Comparison of ENCODE assay signal across 1 cellular context in genomic region chr9:133417541-133418461, GRCh38.
TF ChIP-seq lines count a peak whose summit lies in the region.

A gene with protein sequence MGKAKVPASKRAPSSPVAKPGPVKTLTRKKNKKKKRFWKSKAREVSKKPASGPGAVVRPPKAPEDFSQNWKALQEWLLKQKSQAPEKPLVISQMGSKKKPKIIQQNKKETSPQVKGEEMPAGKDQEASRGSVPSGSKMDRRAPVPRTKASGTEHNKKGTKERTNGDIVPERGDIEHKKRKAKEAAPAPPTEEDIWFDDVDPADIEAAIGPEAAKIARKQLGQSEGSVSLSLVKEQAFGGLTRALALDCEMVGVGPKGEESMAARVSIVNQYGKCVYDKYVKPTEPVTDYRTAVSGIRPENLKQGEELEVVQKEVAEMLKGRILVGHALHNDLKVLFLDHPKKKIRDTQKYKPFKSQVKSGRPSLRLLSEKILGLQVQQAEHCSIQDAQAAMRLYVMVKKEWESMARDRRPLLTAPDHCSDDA (minus strand): TSS chr9:133418010. CDS start chr9:133417844, 166 bp downstream.

TF ChIP-seq in HepG2, 621 proteins besides CTCF, POLR2A, EP300 and RAD21 (continued from another document and continues in another):
- TF ChIP-seq, protein P1, sequence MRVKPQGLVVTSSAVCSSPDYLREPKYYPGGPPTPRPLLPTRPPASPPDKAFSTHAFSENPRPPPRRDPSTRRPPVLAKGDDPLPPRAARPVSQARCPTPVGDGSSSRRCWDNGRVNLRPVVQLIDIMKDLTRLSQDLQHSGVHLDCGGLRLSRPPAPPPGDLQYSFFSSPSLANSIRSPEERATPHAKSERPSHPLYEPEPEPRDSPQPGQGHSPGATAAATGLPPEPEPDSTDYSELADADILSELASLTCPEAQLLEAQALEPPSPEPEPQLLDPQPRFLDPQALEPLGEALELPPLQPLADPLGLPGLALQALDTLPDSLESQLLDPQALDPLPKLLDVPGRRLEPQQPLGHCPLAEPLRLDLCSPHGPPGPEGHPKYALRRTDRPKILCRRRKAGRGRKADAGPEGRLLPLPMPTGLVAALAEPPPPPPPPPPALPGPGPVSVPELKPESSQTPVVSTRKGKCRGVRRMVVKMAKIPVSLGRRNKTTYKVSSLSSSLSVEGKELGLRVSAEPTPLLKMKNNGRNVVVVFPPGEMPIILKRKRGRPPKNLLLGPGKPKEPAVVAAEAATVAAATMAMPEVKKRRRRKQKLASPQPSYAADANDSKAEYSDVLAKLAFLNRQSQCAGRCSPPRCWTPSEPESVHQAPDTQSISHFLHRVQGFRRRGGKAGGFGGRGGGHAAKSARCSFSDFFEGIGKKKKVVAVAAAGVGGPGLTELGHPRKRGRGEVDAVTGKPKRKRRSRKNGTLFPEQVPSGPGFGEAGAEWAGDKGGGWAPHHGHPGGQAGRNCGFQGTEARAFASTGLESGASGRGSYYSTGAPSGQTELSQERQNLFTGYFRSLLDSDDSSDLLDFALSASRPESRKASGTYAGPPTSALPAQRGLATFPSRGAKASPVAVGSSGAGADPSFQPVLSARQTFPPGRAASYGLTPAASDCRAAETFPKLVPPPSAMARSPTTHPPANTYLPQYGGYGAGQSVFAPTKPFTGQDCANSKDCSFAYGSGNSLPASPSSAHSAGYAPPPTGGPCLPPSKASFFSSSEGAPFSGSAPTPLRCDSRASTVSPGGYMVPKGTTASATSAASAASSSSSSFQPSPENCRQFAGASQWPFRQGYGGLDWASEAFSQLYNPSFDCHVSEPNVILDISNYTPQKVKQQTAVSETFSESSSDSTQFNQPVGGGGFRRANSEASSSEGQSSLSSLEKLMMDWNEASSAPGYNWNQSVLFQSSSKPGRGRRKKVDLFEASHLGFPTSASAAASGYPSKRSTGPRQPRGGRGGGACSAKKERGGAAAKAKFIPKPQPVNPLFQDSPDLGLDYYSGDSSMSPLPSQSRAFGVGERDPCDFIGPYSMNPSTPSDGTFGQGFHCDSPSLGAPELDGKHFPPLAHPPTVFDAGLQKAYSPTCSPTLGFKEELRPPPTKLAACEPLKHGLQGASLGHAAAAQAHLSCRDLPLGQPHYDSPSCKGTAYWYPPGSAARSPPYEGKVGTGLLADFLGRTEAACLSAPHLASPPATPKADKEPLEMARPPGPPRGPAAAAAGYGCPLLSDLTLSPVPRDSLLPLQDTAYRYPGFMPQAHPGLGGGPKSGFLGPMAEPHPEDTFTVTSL (CRISPR knock-in tag; IDR thresholded peaks at IDR 0.05; ENCODE audit: borderline replicate concordance) = peak; percentile 73; the same call in 1 of the 2 replicates
- TF ChIP-seq ARID2 (CRISPR knock-in tag; IDR thresholded peaks at IDR 0.05; ENCODE audit: borderline replicate concordance) (no peak), TAF1 (CRISPR knock-in tag; IDR thresholded peaks at IDR 0.05) (peak; percentile 75), DBP (CRISPR knock-in tag; IDR thresholded peaks at IDR 0.05; ENCODE audit: not compliant biosample characterization) (no peak), SALL1 (CRISPR knock-in tag; IDR thresholded peaks at IDR 0.05) (peak; percentile 87), ZNF766 (CRISPR knock-in tag; IDR thresholded peaks at IDR 0.05; ENCODE audit: borderline replicate concordance) (peak; percentile 84), ZNF10 (CRISPR knock-in tag; IDR thresholded peaks at IDR 0.05; ENCODE audit: borderline replicate concordance, low read depth) (no peak), ZNF768 (CRISPR knock-in tag; IDR thresholded peaks at IDR 0.05) (peak; percentile 83), ZMYM2 (CRISPR knock-in tag; IDR thresholded peaks at IDR 0.05) (no peak), IRX3 (CRISPR knock-in tag; IDR thresholded peaks at IDR 0.05; ENCODE audit: borderline replicate concordance, low read depth) (peak; percentile 33; the same call in 1 of the 2 replicates), RCOR2 (CRISPR knock-in tag; IDR thresholded peaks at IDR 0.05) (peak; percentile 35; the same call in 1 of the 2 replicates), U2AF2 (IDR thresholded peaks at IDR 0.05; ENCODE audit: low read depth, low read length) (no peak), RFXAP (CRISPR knock-in tag; IDR thresholded peaks at IDR 0.05; ENCODE audit: borderline replicate concordance) (peak; percentile 76; the same call in 1 of the 2 replicates), ZSCAN21 (CRISPR knock-in tag; IDR thresholded peaks at IDR 0.05; ENCODE audit: borderline replicate concordance) (peak; percentile 90; the same call in 1 of the 2 replicates), NONO (IDR thresholded peaks at IDR 0.05) (no peak), NONO (CRISPR knock-in tag; conservative IDR thresholded peaks at IDR 0.05) (peak; percentile 99), RBM39 (IDR thresholded peaks at IDR 0.05; ENCODE audit: low read depth, low read length, poor library complexity, severe bottlenecking) (peak; percentile 97), ZNF335 (CRISPR knock-in tag; IDR thresholded peaks at IDR 0.05) (peak; percentile 88), ISX (CRISPR knock-in tag; conservative IDR thresholded peaks at IDR 0.05) (no peak), CCDC6 (CRISPR knock-in tag; IDR thresholded peaks at IDR 0.05) (peak; percentile 94), ZC3H4 (CRISPR knock-in tag; IDR thresholded peaks at IDR 0.05; ENCODE audit: borderline replicate concordance) (no peak), STAT5B (CRISPR knock-in tag; IDR thresholded peaks at IDR 0.05) (0 out of 2 replicates have a peak, but pooled peaks have one; percentile 51), RNF2 (conservative IDR thresholded peaks at IDR 0.05; ENCODE audit: low read depth) (peak; percentile 83; the same call in 1 of the 2 replicates), TMF1 (CRISPR knock-in tag; IDR thresholded peaks at IDR 0.05; ENCODE audit: low read depth) (no peak), HMG20A (CRISPR knock-in tag; IDR thresholded peaks at IDR 0.05; ENCODE audit: borderline replicate concordance) (no peak), MZF1 (CRISPR knock-in tag; IDR thresholded peaks at IDR 0.05; ENCODE audit: borderline replicate concordance) (no peak), SRSF4 (IDR thresholded peaks at IDR 0.05; ENCODE audit: low read depth, low read length, poor library complexity, severe bottlenecking) (no peak), GATAD1 (CRISPR knock-in tag; IDR thresholded peaks at IDR 0.05) (peak; percentile 98), ZNF709 (CRISPR knock-in tag; IDR thresholded peaks at IDR 0.05) (peak; percentile 34; the same call in 1 of the 2 replicates), ZNF446 (CRISPR knock-in tag; IDR thresholded peaks at IDR 0.05) (no peak), ZNF558 (CRISPR knock-in tag; IDR thresholded peaks at IDR 0.05; ENCODE audit: borderline replicate concordance) (no peak; the same call in 1 of the 2 replicates), IKZF4 (CRISPR knock-in tag; IDR thresholded peaks at IDR 0.05; ENCODE audit: borderline replicate concordance, low read depth, not compliant biosample characterization) (no peak), HHEX (CRISPR knock-in tag; IDR thresholded peaks at IDR 0.05) (no peak), REXO4 (CRISPR knock-in tag; IDR thresholded peaks at IDR 0.05; ENCODE audit: borderline replicate concordance) (no peak), ZSCAN22 (CRISPR knock-in tag; IDR thresholded peaks at IDR 0.05) (no peak), PRPF4 (IDR thresholded peaks at IDR 0.05; ENCODE audit: low read depth, low read length, poor library complexity, severe bottlenecking) (no peak), ZBTB14 (CRISPR knock-in tag; IDR thresholded peaks at IDR 0.05) (peak; percentile 63), ZHX2 (IDR thresholded peaks at IDR 0.05; ENCODE audit: low read depth) (peak; percentile 83), ZHX2 (CRISPR knock-in tag; IDR thresholded peaks at IDR 0.05; ENCODE audit: borderline replicate concordance) (no peak)
- TF ChIP-seq, protein P2, sequence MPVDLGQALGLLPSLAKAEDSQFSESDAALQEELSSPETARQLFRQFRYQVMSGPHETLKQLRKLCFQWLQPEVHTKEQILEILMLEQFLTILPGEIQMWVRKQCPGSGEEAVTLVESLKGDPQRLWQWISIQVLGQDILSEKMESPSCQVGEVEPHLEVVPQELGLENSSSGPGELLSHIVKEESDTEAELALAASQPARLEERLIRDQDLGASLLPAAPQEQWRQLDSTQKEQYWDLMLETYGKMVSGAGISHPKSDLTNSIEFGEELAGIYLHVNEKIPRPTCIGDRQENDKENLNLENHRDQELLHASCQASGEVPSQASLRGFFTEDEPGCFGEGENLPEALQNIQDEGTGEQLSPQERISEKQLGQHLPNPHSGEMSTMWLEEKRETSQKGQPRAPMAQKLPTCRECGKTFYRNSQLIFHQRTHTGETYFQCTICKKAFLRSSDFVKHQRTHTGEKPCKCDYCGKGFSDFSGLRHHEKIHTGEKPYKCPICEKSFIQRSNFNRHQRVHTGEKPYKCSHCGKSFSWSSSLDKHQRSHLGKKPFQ (CRISPR knock-in tag; IDR thresholded peaks at IDR 0.05; ENCODE audit: insufficient replicate concordance) = no peak
- TF ChIP-seq, protein P3, sequence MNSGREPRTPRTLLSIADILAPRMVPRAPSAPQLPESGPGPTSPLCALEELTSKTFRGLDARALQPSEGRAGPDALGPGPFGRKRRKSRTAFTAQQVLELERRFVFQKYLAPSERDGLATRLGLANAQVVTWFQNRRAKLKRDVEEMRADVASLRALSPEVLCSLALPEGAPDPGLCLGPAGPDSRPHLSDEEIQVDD (CRISPR knock-in tag; IDR thresholded peaks at IDR 0.05; ENCODE audit: borderline replicate concordance) = 0 out of 2 replicates have a peak, but pooled peaks have one; percentile 15
- TF ChIP-seq, protein P4, sequence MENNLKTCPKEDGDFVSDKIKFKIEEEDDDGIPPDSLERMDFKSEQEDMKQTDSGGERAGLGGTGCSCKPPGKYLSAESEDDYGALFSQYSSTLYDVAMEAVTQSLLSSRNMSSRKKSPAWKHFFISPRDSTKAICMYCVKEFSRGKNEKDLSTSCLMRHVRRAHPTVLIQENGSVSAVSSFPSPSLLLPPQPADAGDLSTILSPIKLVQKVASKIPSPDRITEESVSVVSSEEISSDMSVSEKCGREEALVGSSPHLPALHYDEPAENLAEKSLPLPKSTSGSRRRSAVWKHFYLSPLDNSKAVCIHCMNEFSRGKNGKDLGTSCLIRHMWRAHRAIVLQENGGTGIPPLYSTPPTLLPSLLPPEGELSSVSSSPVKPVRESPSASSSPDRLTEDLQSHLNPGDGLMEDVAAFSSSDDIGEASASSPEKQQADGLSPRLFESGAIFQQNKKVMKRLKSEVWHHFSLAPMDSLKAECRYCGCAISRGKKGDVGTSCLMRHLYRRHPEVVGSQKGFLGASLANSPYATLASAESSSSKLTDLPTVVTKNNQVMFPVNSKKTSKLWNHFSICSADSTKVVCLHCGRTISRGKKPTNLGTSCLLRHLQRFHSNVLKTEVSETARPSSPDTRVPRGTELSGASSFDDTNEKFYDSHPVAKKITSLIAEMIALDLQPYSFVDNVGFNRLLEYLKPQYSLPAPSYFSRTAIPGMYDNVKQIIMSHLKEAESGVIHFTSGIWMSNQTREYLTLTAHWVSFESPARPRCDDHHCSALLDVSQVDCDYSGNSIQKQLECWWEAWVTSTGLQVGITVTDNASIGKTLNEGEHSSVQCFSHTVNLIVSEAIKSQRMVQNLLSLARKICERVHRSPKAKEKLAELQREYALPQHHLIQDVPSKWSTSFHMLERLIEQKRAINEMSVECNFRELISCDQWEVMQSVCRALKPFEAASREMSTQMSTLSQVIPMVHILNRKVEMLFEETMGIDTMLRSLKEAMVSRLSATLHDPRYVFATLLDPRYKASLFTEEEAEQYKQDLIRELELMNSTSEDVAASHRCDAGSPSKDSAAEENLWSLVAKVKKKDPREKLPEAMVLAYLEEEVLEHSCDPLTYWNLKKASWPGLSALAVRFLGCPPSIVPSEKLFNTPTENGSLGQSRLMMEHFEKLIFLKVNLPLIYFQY (CRISPR knock-in tag; IDR thresholded peaks at IDR 0.05; ENCODE audit: borderline replicate concordance) = peak; percentile 76
